In genomic region chr3:146277953-146278631, GRCh38 we compare ENCODE assay signal across 12 cellular contexts. TPM values are rescaled to one million over a fixed set of nuclear protein-coding genes. Genes with fewer than 3 reads are reported as not detected.
DNase-seq lines count a peak whose midpoint lies in the region; ATAC-seq, FAIRE-seq and TF ChIP-seq lines count a peak whose summit lies in the region.
"Had no signal": no experiment of that assay in that cellular context is flagged by ENCODE, and none has a peak within 500 bp of the region (broad histone marks: within the 10 kb centered on the region; RNA-seq: fewer than 3 reads in every experiment).

No MANE protein-coding gene starts in this region.

- peak overlapping the region; percentile 59 for H3K9ac ChIP-seq in endothelial cell of umbilical vein (replicated peaks; ENCODE audit: extremely low read depth, insufficient read depth, low read length)

- H3K27me3 Mint-ChIP-seq in activated naive CD4-positive, alpha-beta T cell treated with anti-CD3 and anti-CD28 coated beads for 36 hours (ENCODE audit: low read depth) = no peaks in the 10 kb centered on the region
- H3K27me3 Mint-ChIP-seq: central memory CD8-positive, alpha-beta T cell had no signal

- CTCF ChIA-PET in endothelial cell of umbilical vein (lab: Charles Lee) = interaction anchor here (1.1 to 3.1 kb wide), 11 partner anchors 14 to 213 kb away, joined by 3 to 29 read pairs (median 4); no protein-coding TSS in a partner anchor
- CTCF ChIA-PET in activated naive CD4-positive, alpha-beta T cell treated with anti-CD3 and anti-CD28 coated beads for 36 hours (lab: Charles Lee) = no interaction called here

- no peaks in the 10 kb centered on the region for H3K36me3 ChIP-seq in MG63
- no peaks in the 10 kb centered on the region for H3K36me3 ChIP-seq in endothelial cell of umbilical vein (ENCODE audit: control insufficient read depth in 2 of 2, extremely low read depth in 1 of 2, insufficient read depth in 2 of 2, low read length in 2 of 2)
- no peaks in the 10 kb centered on the region for H3K36me3 ChIP-seq in lung (ENCODE audit: control insufficient read depth in 2 of 2, insufficient read depth in 2 of 2, low read length in 2 of 2)
- H3K36me3 ChIP-seq in upper lobe of right lung = no peaks in the 10 kb centered on the region
- H3K36me3 ChIP-seq: neutrophil had no signal

- no peaks in the 10 kb centered on the region for H4K20me1 ChIP-seq in endothelial cell of umbilical vein (replicated peaks; ENCODE audit: control insufficient read depth, extremely low read depth, insufficient read depth, low read length)

- 77 to 90% methylated on average over 2 of the region's 2 CpGs for WGBS in lung, 2 donors

- H3K27me3 ChIP-seq in MG63 = no peaks in the 10 kb centered on the region
- H3K27me3 ChIP-seq in endothelial cell of umbilical vein (ENCODE audit: control insufficient read depth in 2 of 2, insufficient read depth in 2 of 2, low read length in 2 of 2) = no peaks in the 10 kb centered on the region
- no peaks in the 10 kb centered on the region for H3K27me3 ChIP-seq in lung (ENCODE audit: control insufficient read depth, insufficient read depth)
- H3K27me3 ChIP-seq in upper lobe of right lung = no peaks in the 10 kb centered on the region
- H3K27me3 ChIP-seq: neutrophil had no signal

- H3K9me3 Mint-ChIP-seq in activated naive CD4-positive, alpha-beta T cell treated with anti-CD3 and anti-CD28 coated beads for 36 hours = no peaks in the 10 kb centered on the region
- H3K9me3 Mint-ChIP-seq: central memory CD8-positive, alpha-beta T cell had no signal

- dilution Hi-C loops in endothelial cell of umbilical vein (cut with MboI; ENCODE audit: extremely low pct_ligation_motif_present, low sequenced_read_pairs) = no loop called here

- no peaks in the 10 kb centered on the region for H3K79me2 ChIP-seq in endothelial cell of umbilical vein (ENCODE audit: control insufficient read depth, insufficient read depth, low read length)

- no peaks in the 10 kb centered on the region for H3K4me1 Mint-ChIP-seq in activated naive CD4-positive, alpha-beta T cell treated with anti-CD3 and anti-CD28 coated beads for 36 hours (ENCODE audit: low read depth)
- H3K4me1 Mint-ChIP-seq: central memory CD8-positive, alpha-beta T cell had no signal

- peak overlapping the region; percentile 41 for H3K4me2 ChIP-seq in endothelial cell of umbilical vein (ENCODE audit: insufficient read depth, low read length)

- H3K4me3 ChIP-seq in MG63 (no peak overlapping the region), endothelial cell of umbilical vein (replicated peaks in 1 of 3; ENCODE audit: insufficient read depth in 1 of 3, low read depth in 1 of 3, low read length in 3 of 3) (no peak overlapping the region), lung (no peak overlapping the region), upper lobe of right lung (no peak overlapping the region)

- H3K4me1 ChIP-seq in endothelial cell of umbilical vein (ENCODE audit: control insufficient read depth, extremely low read depth, insufficient read depth, low read length) (peaks cover 57% of the 10 kb centered on the region), lung (ENCODE audit: control insufficient read depth in 2 of 2, insufficient read depth in 2 of 2, low read length in 2 of 2) (no peaks in the 10 kb centered on the region), upper lobe of right lung (peaks cover 13% of the 10 kb centered on the region)

- H3K27ac ChIP-seq in endothelial cell of umbilical vein (ENCODE audit: insufficient read depth, low read depth, low read length) = peak overlapping the region; percentile 89
- H3K27ac ChIP-seq in lung (ENCODE audit: low read depth in 1 of 2, low read length in 1 of 2) = no peak overlapping the region
- no peak overlapping the region for H3K27ac ChIP-seq in upper lobe of right lung
- H3K27ac ChIP-seq: neutrophil had no signal

- FAIRE-seq in endothelial cell of umbilical vein (lab: Jason Lieb, UNC) = peak; percentile 77

- H3K27ac Mint-ChIP-seq in activated naive CD4-positive, alpha-beta T cell treated with anti-CD3 and anti-CD28 coated beads for 36 hours = no peak overlapping the region

- BruUV-seq in endothelial cell of umbilical vein (replicated peaks; lab: Mats Ljungman, UMichigan) = no TSS peak

- no peak overlapping the region for H3K4me3 Mint-ChIP-seq in activated naive CD4-positive, alpha-beta T cell treated with anti-CD3 and anti-CD28 coated beads for 36 hours
- H3K4me3 Mint-ChIP-seq: central memory CD8-positive, alpha-beta T cell had no signal

- POLR2A ChIA-PET in endothelial cell of umbilical vein (lab: Charles Lee) = interaction anchor here (0.9 to 1.4 kb wide), 4 partner anchors 31 to 267 kb away, joined by 3 to 8 read pairs (median 4); partner anchors contain the start of gene PLSCR1

- H2AFZ ChIP-seq in endothelial cell of umbilical vein (ENCODE audit: low read depth, low read length) = no peak overlapping the region

- H3K9me1 ChIP-seq in endothelial cell of umbilical vein (replicated peaks; ENCODE audit: control insufficient read depth, extremely low read depth, insufficient read depth, low read length) = no peaks in the 10 kb centered on the region

- no peaks in the 10 kb centered on the region for H3K9me3 ChIP-seq in MG63
- H3K9me3 ChIP-seq in endothelial cell of umbilical vein (replicated peaks; ENCODE audit: control insufficient read depth, insufficient read depth, low read length) = no peaks in the 10 kb centered on the region
- H3K9me3 ChIP-seq in lung (ENCODE audit: control insufficient read depth in 2 of 2, insufficient read depth in 1 of 2, low read length in 1 of 2) = no peaks in the 10 kb centered on the region
- no peaks in the 10 kb centered on the region for H3K9me3 ChIP-seq in upper lobe of right lung
- H3K9me3 ChIP-seq: neutrophil had no signal

- intact Hi-C loops in endothelial cell of umbilical vein (cut with micrococcal nuclease) = loop anchor here (1.0 to 5.0 kb wide), 6 partner anchors 30 to 228 kb away; partner anchors contain the start of gene PLOD2
- intact Hi-C loops in upper lobe of right lung (cut with DNase I) = no loop called here
- intact Hi-C loops in activated naive CD4-positive, alpha-beta T cell treated with anti-CD3 and anti-CD28 coated beads for 36 hours (cut with micrococcal nuclease) = no loop called here

- H3K36me3 Mint-ChIP-seq in activated naive CD4-positive, alpha-beta T cell treated with anti-CD3 and anti-CD28 coated beads for 36 hours (ENCODE audit: low read depth) = no peaks in the 10 kb centered on the region

- TF ChIP-seq CTCF in endothelial cell of umbilical vein (IDR thresholded peaks at IDR 0.05; ENCODE audit: extremely low read depth in 1 of 2, insufficient read depth in 1 of 2, low read depth in 1 of 2, low read length in 2 of 2) (no peak), lung (IDR thresholded peaks at IDR 0.05; ENCODE audit: control extremely low read depth, extremely low read depth) (no peak), upper lobe of right lung (IDR thresholded peaks at IDR 0.05) (no peak)

- peak; percentile 66 for TF ChIP-seq POLR2A in endothelial cell of umbilical vein (IDR thresholded peaks at IDR 0.05; ENCODE audit: low read depth, low read length)

- ATAC-seq in lung (ENCODE audit: insufficient read depth, low FRiP score) (peak; percentile 59), upper lobe of right lung (peak; percentile 41), GM18520 (IDR thresholded peaks at IDR 0.05; ENCODE audit: unreplicated experiment) (no peak)

- DNase-seq in MG63 = peak; percentile 72
- peak; percentile 97 for DNase-seq in endothelial cell of umbilical vein (ENCODE audit: low read depth, low spot score)
- DNase-seq in lung (ENCODE audit: low spot score) = no peak
- DNase-seq in upper lobe of right lung = no peak
- DNase-seq in activated naive CD4-positive, alpha-beta T cell treated with anti-CD3 and anti-CD28 coated beads for 36 hours = no peak
- DNase-seq in SW 1271 (lab: John Stamatoyannopoulos, UW) = no peak
- DNase-seq: DMS79 treated with DMSO at 0.1 percent for 48 hours, MV-4-11, T-helper 2 cell had no signal

TF ChIP-seq in endothelial cell of umbilical vein, 7 proteins besides CTCF, POLR2A, EP300 and RAD21:
- TF ChIP-seq GATA2 (IDR thresholded peaks at IDR 0.05; ENCODE audit: insufficient read depth, insufficient read length, low read depth, low read length) (no peak), JUN (IDR thresholded peaks at IDR 0.05; ENCODE audit: borderline replicate concordance, insufficient read depth, insufficient read length, low read depth) (peak; percentile 41), FOS (IDR thresholded peaks at IDR 0.05; ENCODE audit: borderline replicate concordance, insufficient read depth, low read length) (peak; percentile 25), POLR2AphosphoS5 (IDR thresholded peaks at IDR 0.05; ENCODE audit: insufficient read depth, low read depth, low read length) (peak; percentile 82), EZH2 (IDR thresholded peaks at IDR 0.05; ENCODE audit: borderline replicate concordance, low read depth, low read length, severe bottlenecking) (no peak)

RNA-seq across cellular contexts. Expression of gene PLSCR4, which starts 27.2 kb away (rescaled TPM):
- 93.8 and 101 TPM in 2 replicates for total RNA-seq in MG63 (2014; rRNA removed; shearing (Covaris generic); ENCODE audit: low replicate concordance)
- total RNA-seq in endothelial cell of umbilical vein (81.5 and 91.8 TPM in 2 replicates), lung (10 to 100 TPM; 23.4 to 95.2 TPM), upper lobe of right lung (84.1 TPM)
- polyA plus RNA-seq in endothelial cell of umbilical vein (91.7 and 105 TPM in 2 replicates), lung (10 to 100 TPM; 10.8 to 18.3 TPM)
- polyA plus RNA-seq in endothelial cell of umbilical vein (2011; cell fraction: cytosol; rRNA removed) = 55.7 and 69.9 TPM in 2 replicates
- 149 and 153 TPM in 2 replicates for polyA plus RNA-seq in endothelial cell of umbilical vein (2011; cell fraction: nucleus; rRNA removed)
- polyA plus RNA-seq in endothelial cell of umbilical vein (2012) = 56.7 and 72.9 TPM in 2 replicates
- polyA minus RNA-seq in endothelial cell of umbilical vein = 157 and 172 TPM in 2 replicates
- polyA minus RNA-seq in endothelial cell of umbilical vein (2011; cell fraction: cytosol; rRNA and poly(A)+ RNA removed) = 3.5 TPM
- 282 and 350 TPM in 2 replicates for polyA minus RNA-seq in endothelial cell of umbilical vein (2011; cell fraction: nucleus; rRNA and poly(A)+ RNA removed)
- total RNA-seq in activated naive CD4-positive, alpha-beta T cell treated with anti-CD3 and anti-CD28 coated beads for 36 hours = not detected

Comparison
In these comparisons a context has a peak if more than half of its experiments do, and no peak if none do; other contexts are left out.
1. DNase-seq: peak in MG63 (single experiment) and endothelial cell of umbilical vein (single experiment); none in lung (single experiment), upper lobe of right lung (single experiment), activated naive CD4-positive, alpha-beta T cell treated with anti-CD3 and anti-CD28 coated beads for 36 hours (single experiment) and SW 1271 (0 of 2).
2. RNA of gene PLSCR4, which starts 27.2 kb away (total RNA-seq): 23.4 to 95.2 TPM in lung, 93.8 to 101 TPM in MG63, 84.1 TPM in upper lobe of right lung (single experiment) and 81.5 to 91.8 TPM in endothelial cell of umbilical vein; not detected in activated naive CD4-positive, alpha-beta T cell treated with anti-CD3 and anti-CD28 coated beads for 36 hours; every median in the first group is over 10 times any median in the second.